Comparison of ENCODE assay signal across 21 cellular contexts in the genomic region with DNA sequence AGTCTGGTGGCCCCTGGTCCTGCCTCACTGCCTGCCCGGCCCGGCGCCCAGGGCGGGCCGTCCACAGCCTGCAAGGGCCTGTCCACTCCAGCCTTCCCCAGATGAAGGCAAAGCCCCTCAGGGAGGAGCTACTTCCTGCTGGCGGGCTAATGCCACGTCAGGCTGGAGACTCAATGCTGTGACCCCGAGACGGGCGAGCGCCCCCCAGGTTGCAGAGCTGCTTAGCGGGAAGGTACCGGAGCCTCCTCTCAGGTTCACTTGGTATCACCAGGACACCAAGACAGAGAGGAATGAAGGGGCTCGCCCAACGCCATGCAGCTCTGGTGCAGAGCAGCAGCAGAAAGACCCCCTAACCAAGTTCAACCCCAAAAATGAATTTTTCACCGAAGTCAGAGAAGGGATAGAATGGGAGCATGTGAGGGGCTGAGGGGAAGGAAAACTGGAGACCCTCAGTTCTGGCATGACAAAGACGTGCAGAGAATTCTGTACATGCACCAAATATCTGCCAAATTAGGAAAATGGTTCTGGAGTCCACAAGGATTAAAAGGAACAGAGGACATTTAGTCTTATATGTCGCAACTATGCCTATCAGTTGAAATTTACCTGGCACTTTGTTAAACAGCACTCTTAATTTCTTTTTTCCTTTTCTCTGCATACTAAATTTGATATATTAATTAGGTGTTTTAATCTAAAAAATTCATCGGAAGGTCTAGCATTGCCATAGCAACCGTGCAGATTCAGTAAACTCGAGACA. TPM values are rescaled to one million over a fixed set of nuclear protein-coding genes. Genes with fewer than 3 reads are reported as not detected.
DNase-seq lines count a peak whose midpoint lies in the region; ATAC-seq, FAIRE-seq and TF ChIP-seq lines count a peak whose summit lies in the region.
"Had no signal": no experiment of that assay in that cellular context is flagged by ENCODE, and none has a peak within 500 bp of the region (broad histone marks: within the 10 kb centered on the region; RNA-seq: fewer than 3 reads in every experiment).

No MANE protein-coding gene starts in this region.

- H3K4me3 Mint-ChIP-seq in activated CD8-positive, alpha-beta memory T cell treated with anti-CD3 and anti-CD28 coated beads, Interleukin-2, amount 10 ng/mL, durations not matched to agents 7 days and 5 days: no peak overlapping the region

- no peaks in the 10 kb centered on the region for H3K36me3 Mint-ChIP-seq in activated CD8-positive, alpha-beta memory T cell treated with anti-CD3 and anti-CD28 coated beads, Interleukin-2, amount 10 ng/mL, durations not matched to agents 7 days and 5 days

- no peak for FAIRE-seq in K562 (lab: Jason Lieb, UNC)
- FAIRE-seq: GM12878, H1, HTR-8/SVneo had no signal

- no peaks in the 10 kb centered on the region for H3K9me3 Mint-ChIP-seq in activated CD8-positive, alpha-beta memory T cell treated with anti-CD3 and anti-CD28 coated beads, Interleukin-2, amount 10 ng/mL, durations not matched to agents 7 days and 5 days (ENCODE audit: low read depth)

- no peaks in the 10 kb centered on the region for H4K20me1 ChIP-seq in K562 (replicated peaks; ENCODE audit: control insufficient read depth, insufficient read depth, low read length)

- WGBS in K562 (ENCODE audit: insufficient coverage, low coverage, missing lambda C conversion rate): 20% methylated on average over 19 of the region's 21 CpGs
- 92 to 96% (median 93%) methylated on average over 18 to 21 of the region's 21 CpGs for WGBS in spleen, 5 donors

- TF ChIP-seq RAD21 in K562 (CRISPR knock-in tag; conservative IDR thresholded peaks at IDR 0.05 in 1 of 2, IDR thresholded peaks at IDR 0.05 in 1 of 2): no peak

- H3K4me3 ChIP-seq in K562 (no peak overlapping the region), lower lobe of right lung (no peak overlapping the region), spleen (no peak overlapping the region)
- H3K4me3 ChIP-seq: GM12878 had no signal

- H3K36me3 ChIP-seq in K562 (ENCODE audit: control insufficient read depth, insufficient read depth, low read length) (no peaks in the 10 kb centered on the region), lower lobe of right lung (no peaks in the 10 kb centered on the region), spleen (no peaks in the 10 kb centered on the region)

- H3K4me1 Mint-ChIP-seq in activated CD8-positive, alpha-beta memory T cell treated with anti-CD3 and anti-CD28 coated beads, Interleukin-2, amount 10 ng/mL, durations not matched to agents 7 days and 5 days: peaks cover 7% of the 10 kb centered on the region

- H3K9ac ChIP-seq in K562 (ENCODE audit: insufficient read depth in 1 of 2, low read depth in 2 of 2, low read length in 2 of 2): no peak overlapping the region

- H3K27ac ChIP-seq in K562 (ENCODE audit: extremely low read depth, low read depth, low read length): no peak overlapping the region
- no peak overlapping the region for H3K27ac ChIP-seq in lower lobe of right lung
- no peak overlapping the region for H3K27ac ChIP-seq in spleen

- intact Hi-C loops in K562 (cut with micrococcal nuclease): no loop called here
- intact Hi-C loops in lower lobe of right lung (cut with DNase I): no loop called here
- intact Hi-C loops in spleen (cut with DNase I; ENCODE audit: low total_unique reads): no loop called here

- BruUV-seq in K562 (replicated peaks; lab: Mats Ljungman, UMichigan): no TSS peak

- H3K9me1 ChIP-seq in K562 (ENCODE audit: control insufficient read depth, insufficient read depth, low read length): no peaks in the 10 kb centered on the region

- H3K9me3 ChIP-seq in K562 (replicated peaks; ENCODE audit: control insufficient read depth, insufficient read depth, low read depth, low read length) (no peaks in the 10 kb centered on the region), lower lobe of right lung (no peaks in the 10 kb centered on the region), spleen (no peaks in the 10 kb centered on the region)

- H3K27me3 ChIP-seq in K562 (ENCODE audit: control insufficient read depth in 2 of 2, insufficient read depth in 2 of 2, low read length in 2 of 2) (peaks cover 44 to 70% of the 10 kb centered on the region in 2 experiments), lower lobe of right lung (ENCODE audit: low read depth) (no peaks in the 10 kb centered on the region), spleen (replicated peaks in 1 of 7) (peaks cover 0 to 44% (median 0%) of the 10 kb centered on the region in 7 donors)

- H3K4me2 ChIP-seq in K562 (ENCODE audit: insufficient read depth, low read length): no peak overlapping the region

- TF ChIP-seq POLR2A in K562 (conservative IDR thresholded peaks at IDR 0.05) (no peak), spleen (IDR thresholded peaks at IDR 0.05) (no peak)

- CTCF ChIA-PET in activated CD8-positive, alpha-beta memory T cell treated with anti-CD3 and anti-CD28 coated beads, Interleukin-2, amount 10 ng/mL, durations not matched to agents 7 days and 5 days (lab: Charles Lee): no interaction called here
- CTCF ChIA-PET in K562 (lab: Yijun Ruan, JAX; ENCODE audit: low intra/inter-chr PET ratio): no interaction called here

- no peak overlapping the region for H2AFZ ChIP-seq in K562 (ENCODE audit: low read depth, low read length)

- TF ChIP-seq CTCF in K562 (IDR thresholded peaks at IDR 0.05 in 2 of 3, conservative IDR thresholded peaks at IDR 0.05 in 1 of 3; ENCODE audit: insufficient read depth in 2 of 3, low read depth in 1 of 3, low read length in 3 of 3) (no peak), lower lobe of right lung (IDR thresholded peaks at IDR 0.05) (no peak), spleen (IDR thresholded peaks at IDR 0.05 in 8 of 11, conservative IDR thresholded peaks at IDR 0.05 in 3 of 11) (no peak)

- H3K79me2 ChIP-seq in K562 (ENCODE audit: control insufficient read depth, insufficient read depth, low read length): no peaks in the 10 kb centered on the region

- DNase-seq in activated CD8-positive, alpha-beta memory T cell treated with anti-CD3 and anti-CD28 coated beads, Interleukin-2, amount 50 U/mL, for 48 hours: peak; percentile 32
- no peak for DNase-seq in activated CD8-positive, alpha-beta memory T cell treated with anti-CD3 and anti-CD28 coated beads, Interleukin-2, amount 10 ng/mL, durations not matched to agents 7 days and 5 days
- DNase-seq in K562 (ENCODE audit: extremely low read depth in 1 of 4, low spot score in 3 of 4) (no peak), lower lobe of right lung (peak; percentile 34), spleen (peak; percentile 72), NAMALWA (ENCODE audit: low spot score) (no peak)
- DNase-seq: 8988T; GDM1; MV-4-11; NCI-H1436; NCI-H2029; NCI-H2171; NCI-H446; NK-92 treated with Interleukin-12 subunit alpha and Interleukin-12 subunit beta, amount 100 ng/mL, for 24 hours; OCI-M1; SHP77 treated with DMSO at 0.1 percent for 48 hours had no signal

- POLR2A ChIA-PET in K562 (lab: Yijun Ruan, JAX): no interaction called here

- no peak for ATAC-seq in activated CD8-positive, alpha-beta memory T cell treated with anti-CD3 and anti-CD28 coated beads, Interleukin-2, amount 10 ng/mL, durations not matched to agents 7 days and 5 days
- ATAC-seq in K562 (no peak), lower lobe of right lung (no peak), HG02885 (IDR thresholded peaks at IDR 0.05; ENCODE audit: poor library complexity, unreplicated experiment) (no peak), GM19324 (IDR thresholded peaks at IDR 0.05; ENCODE audit: low FRiP score, unreplicated experiment) (no peak)
- ATAC-seq: GM12878 had no signal

- no peak overlapping the region for H3K27ac Mint-ChIP-seq in activated CD8-positive, alpha-beta memory T cell treated with anti-CD3 and anti-CD28 coated beads, Interleukin-2, amount 10 ng/mL, durations not matched to agents 7 days and 5 days

- no peak for TF ChIP-seq EP300 in K562 (IDR thresholded peaks at IDR 0.05; ENCODE audit: low read length)

- H3K27me3 Mint-ChIP-seq in activated CD8-positive, alpha-beta memory T cell treated with anti-CD3 and anti-CD28 coated beads, Interleukin-2, amount 10 ng/mL, durations not matched to agents 7 days and 5 days: peaks cover 34% of the 10 kb centered on the region

- in situ Hi-C loops in K562 (cut with MboI): no loop called here

- H3K4me1 ChIP-seq in K562 (replicated peaks in 1 of 2; ENCODE audit: control insufficient read depth in 2 of 2, insufficient read depth in 2 of 2, low read length in 2 of 2) (peaks cover 0 to 40% of the 10 kb centered on the region in 2 experiments; a peak in 2 of 5 replicates), lower lobe of right lung (peaks cover 16% of the 10 kb centered on the region), spleen (peaks cover 6 to 26% (median 20%) of the 10 kb centered on the region in 6 donors)

RNA-seq across cellular contexts. Expression of a gene that starts 2.8 kb away (rescaled TPM):
- total RNA-seq in activated CD8-positive, alpha-beta memory T cell treated with anti-CD3 and anti-CD28 coated beads, Interleukin-2, amount 10 ng/mL, durations not matched to agents 7 days and 5 days: 10 to 100 TPM; 11.6 to 15.9 TPM
- 6.5 and 11.6 TPM in 2 replicates for total RNA-seq in K562 (2011; cell fraction: chromatin; rRNA removed; ENCODE audit: low replicate concordance)
- total RNA-seq in K562 (2011; cell fraction: nucleolus; rRNA removed): 13.8 and 19.2 TPM in 2 replicates
- 12.1 and 15.1 TPM in 2 replicates for total RNA-seq in K562 (2011; cell fraction: nucleoplasm; rRNA removed)
- 15.4 and 20.6 TPM in 2 replicates for total RNA-seq in K562 (2014; rRNA removed)
- total RNA-seq in K562 (2014; rRNA removed; fragmentation: Illumina TruSeq; extraction: Trizol): 4.5 and 5.1 TPM in 2 replicates
- 6.5 and 8.3 TPM in 2 replicates for total RNA-seq in K562 (2015; rRNA removed; fragmentation: Illumina TruSeq; extraction: Trizol)
- 11.5 and 14.1 TPM in 2 replicates for total RNA-seq in K562 (2021)
- 8.2 and 8.9 TPM in 2 replicates for polyA plus RNA-seq in K562 (2011; rRNA removed)
- polyA plus RNA-seq in K562 (2011; cell fraction: cytosol; rRNA removed): 5.6 and 6.4 TPM in 2 replicates
- 12.3 and 14.7 TPM in 2 replicates for polyA plus RNA-seq in K562 (2011; cell fraction: nucleus; rRNA removed)
- polyA plus RNA-seq in K562 (2012): 11.5 and 18.9 TPM in 2 replicates
- 4.7 and 9.7 TPM in 2 replicates for polyA plus RNA-seq in K562 (2014; fragmentation: Illumina TruSeq; extraction: Trizol)
- 1 to 10 TPM; 1.5 to 2.4 TPM for polyA plus RNA-seq in K562 (2014; fragmentation: Nextera tagmentation; extraction: Ambion mirVana)
- 18.5 and 20.9 TPM in 2 replicates for polyA plus RNA-seq in K562 (2014; rRNA removed)
- polyA minus RNA-seq in K562 (2011; rRNA and poly(A)+ RNA removed): 4.0 and 5.7 TPM in 2 replicates
- 3.5 and 3.9 TPM in 2 replicates for polyA minus RNA-seq in K562 (2011; cell fraction: cytosol; rRNA and poly(A)+ RNA removed)
- polyA minus RNA-seq in K562 (2011; cell fraction: nucleus; rRNA and poly(A)+ RNA removed): 8.2 and 8.3 TPM in 2 replicates
- total RNA-seq in lower lobe of right lung: 14.1 TPM
- total RNA-seq in spleen: 10 to 100 TPM in 6 of 7 donors, 1 to 10 TPM in 1; 9.6 to 27.8 (median 15.4) TPM
- polyA plus RNA-seq in spleen: 10 to 100 TPM; 13.2 to 23.8 (median 16.0) TPM

RNA-seq across cellular contexts. Expression of a gene that starts 27.1 kb away (rescaled TPM):
- total RNA-seq in activated CD8-positive, alpha-beta memory T cell treated with anti-CD3 and anti-CD28 coated beads, Interleukin-2, amount 10 ng/mL, durations not matched to agents 7 days and 5 days: 1 to 10 TPM; 5.4 to 5.8 TPM
- 8.1 and 11.5 TPM in 2 replicates for total RNA-seq in K562 (2011; cell fraction: chromatin; rRNA removed; ENCODE audit: low replicate concordance)
- total RNA-seq in K562 (2011; cell fraction: nucleolus; rRNA removed): 4.9 and 5.3 TPM in 2 replicates
- total RNA-seq in K562 (2011; cell fraction: nucleoplasm; rRNA removed): 4.6 and 5.2 TPM in 2 replicates
- total RNA-seq in K562 (2014; rRNA removed) (1.00 and 2.2 TPM in 2 replicates), K562 (2014; rRNA removed; fragmentation: Illumina TruSeq; extraction: Trizol) (1.3 and 1.5 TPM in 2 replicates), K562 (2015; rRNA removed; fragmentation: Illumina TruSeq; extraction: Trizol) (1.2 and 1.3 TPM in 2 replicates), K562 (2021) (2.3 TPM in 2 replicates), lower lobe of right lung (15.5 TPM), spleen (10 to 100 TPM; 11.9 to 29.9 (median 19.4) TPM)
- polyA plus RNA-seq in K562 (2011; rRNA removed) (2.2 and 2.3 TPM in 2 replicates), K562 (2014; fragmentation: Illumina TruSeq; extraction: Trizol) (1.4 and 2.6 TPM in 2 replicates), K562 (2014; fragmentation: Nextera tagmentation; extraction: Ambion mirVana) (under 1 TPM; 0.10 to 0.38 TPM), K562 (2014; rRNA removed) (1.7 and 2.7 TPM in 2 replicates), spleen (10 to 100 TPM in 1 of 3 donors, 1 to 10 TPM in 2; 6.1 to 13.0 (median 8.5) TPM)
- polyA plus RNA-seq in K562 (2011; cell fraction: cytosol; rRNA removed): 1.8 and 2.2 TPM in 2 replicates
- polyA plus RNA-seq in K562 (2011; cell fraction: nucleus; rRNA removed): 7.7 and 13.9 TPM in 2 replicates
- polyA plus RNA-seq in K562 (2012): 1.8 and 5.9 TPM in 2 replicates
- polyA minus RNA-seq in K562 (2011; rRNA and poly(A)+ RNA removed): 0.93 and 1.4 TPM in 2 replicates
- polyA minus RNA-seq in K562 (2011; cell fraction: cytosol; rRNA and poly(A)+ RNA removed): 0.86 TPM in 1 of 2 replicates, not detected in the other
- 2.7 and 3.3 TPM in 2 replicates for polyA minus RNA-seq in K562 (2011; cell fraction: nucleus; rRNA and poly(A)+ RNA removed)

Comparison
In these comparisons a context has a peak if more than half of its experiments do, and no peak if none do; other contexts are left out.
1. DNase-seq: peak in activated CD8-positive, alpha-beta memory T cell treated with anti-CD3 and anti-CD28 coated beads, Interleukin-2, amount 50 U/mL, for 48 hours (single experiment), lower lobe of right lung (single experiment) and spleen (single experiment); none in activated CD8-positive, alpha-beta memory T cell treated with anti-CD3 and anti-CD28 coated beads, Interleukin-2, amount 10 ng/mL, durations not matched to agents 7 days and 5 days (single experiment), K562 (0 of 4) and NAMALWA (single experiment).